Comparison of ENCODE assay signal across 22 cellular contexts in genomic region chr13:90272356-90272755, GRCh38.
DNase-seq lines count a peak whose midpoint lies in the region; ATAC-seq lines count a peak whose summit lies in the region.
"Had no signal": no experiment of that assay in that cellular context is flagged by ENCODE, and none has a peak within 500 bp of the region (broad histone marks: within the 10 kb centered on the region; RNA-seq: fewer than 3 reads in every experiment).

No MANE protein-coding gene starts in this region.

- peak; percentile 1 for DNase-seq in GM04504 (ENCODE audit: low read depth)
- DNase-seq in RPMI7951 (ENCODE audit: low read depth), result peak; percentile 35
- DNase-seq in dermis microvascular lymphatic vessel endothelial cell (ENCODE audit: low read depth in 2 of 2), result peak; percentile 81 to 96
- peak; percentile 63 for DNase-seq in myocyte (ENCODE audit: low read depth)
- DNase-seq in NCI-H526 treated with DMSO at 0.1 percent for 48 hours (lab: John Stamatoyannopoulos, UW), result no peak
- no peak for DNase-seq in ureter (ENCODE audit: low spot score)
- DNase-seq in NCI-H1930 (lab: John Stamatoyannopoulos, UW), result no peak
- DNase-seq: activated CD4-positive, alpha-beta memory T cell treated with anti-CD3 and anti-CD28 coated beads, Interleukin-2, amount 10 ng/mL, durations not matched to agents 7 days and 5 days; activated naive CD4-positive, alpha-beta T cell treated with Interleukin-2 at 50 U/mL for 16 hours; CD4-positive, alpha-beta memory T cell; esophagus squamous epithelium; heart right ventricle; NCI-H1092 treated with DMSO at 0.1 percent for 48 hours; NCI-H2081 treated with DMSO at 0.1 percent for 48 hours; NCI-H524 treated with DMSO at 0.1 percent for 48 hours; sigmoid colon; SJCRH30; stimulated activated CD4-positive, alpha-beta T cell treated with anti-CD3 and anti-CD28 coated beads, Interleukin-2, amount 100 ng/mL, for 24 hours; stimulated activated naive CD8-positive, alpha-beta T cell treated with anti-CD3 and anti-CD28 coated beads, Interleukin-15, Interleukin-2, amounts not matched to agents 100 U/mL and 50 U/mL, for 24 hours; tibial artery; WERI-Rb-1 had no signal

- ATAC-seq in HG03139 (IDR thresholded peaks at IDR 0.05; ENCODE audit: unreplicated experiment), result no peak
- ATAC-seq: heart right ventricle; stimulated activated naive CD8-positive, alpha-beta T cell treated with anti-CD3 and anti-CD28 coated beads, Interleukin-15, Interleukin-2, amounts not matched to agents 100 U/mL and 50 U/mL, for 24 hours had no signal

Comparison
In these comparisons a context has a peak if more than half of its experiments do, and no peak if none do; other contexts are left out.
1. DNase-seq: peak in GM04504 (single experiment), RPMI7951 (single experiment), dermis microvascular lymphatic vessel endothelial cell (2 of 2) and myocyte (single experiment); none in NCI-H526 treated with DMSO at 0.1 percent for 48 hours (single experiment), ureter (single experiment) and NCI-H1930 (0 of 2).